Comparison of ENCODE assay signal across 1 cellular context in the genomic region with DNA sequence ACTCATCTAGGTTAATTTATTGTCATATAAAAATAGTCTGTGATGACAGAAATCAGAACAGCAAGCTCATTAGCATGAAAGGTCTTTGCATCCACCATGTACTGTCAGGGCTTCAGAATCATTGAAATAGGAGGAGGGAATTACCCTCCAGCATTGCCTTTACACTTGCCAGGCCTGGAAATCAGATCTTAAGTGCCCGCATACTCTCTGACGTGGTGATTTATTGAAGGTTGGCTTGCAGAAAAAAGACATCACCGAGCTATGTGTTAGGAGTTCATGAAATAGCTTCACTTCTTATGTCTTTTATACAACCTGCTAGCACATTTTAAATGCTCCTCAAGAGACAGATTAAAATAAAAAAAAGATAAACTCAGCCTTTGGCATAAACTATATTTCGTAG.
TF ChIP-seq lines count a peak whose summit lies in the region.

No MANE protein-coding gene starts in this region.

TF ChIP-seq in IMR-90, 13 proteins besides CTCF, POLR2A, EP300 and RAD21 (continued from another document):
- TF ChIP-seq RFX5 (IDR thresholded peaks at IDR 0.05; ENCODE audit: low read depth, low read length), result no peak
- TF ChIP-seq MAZ (IDR thresholded peaks at IDR 0.05; ENCODE audit: borderline replicate concordance, low read depth, low read length), result no peak
